ENCODE assay signal across 11 cellular contexts in the genomic region with DNA sequence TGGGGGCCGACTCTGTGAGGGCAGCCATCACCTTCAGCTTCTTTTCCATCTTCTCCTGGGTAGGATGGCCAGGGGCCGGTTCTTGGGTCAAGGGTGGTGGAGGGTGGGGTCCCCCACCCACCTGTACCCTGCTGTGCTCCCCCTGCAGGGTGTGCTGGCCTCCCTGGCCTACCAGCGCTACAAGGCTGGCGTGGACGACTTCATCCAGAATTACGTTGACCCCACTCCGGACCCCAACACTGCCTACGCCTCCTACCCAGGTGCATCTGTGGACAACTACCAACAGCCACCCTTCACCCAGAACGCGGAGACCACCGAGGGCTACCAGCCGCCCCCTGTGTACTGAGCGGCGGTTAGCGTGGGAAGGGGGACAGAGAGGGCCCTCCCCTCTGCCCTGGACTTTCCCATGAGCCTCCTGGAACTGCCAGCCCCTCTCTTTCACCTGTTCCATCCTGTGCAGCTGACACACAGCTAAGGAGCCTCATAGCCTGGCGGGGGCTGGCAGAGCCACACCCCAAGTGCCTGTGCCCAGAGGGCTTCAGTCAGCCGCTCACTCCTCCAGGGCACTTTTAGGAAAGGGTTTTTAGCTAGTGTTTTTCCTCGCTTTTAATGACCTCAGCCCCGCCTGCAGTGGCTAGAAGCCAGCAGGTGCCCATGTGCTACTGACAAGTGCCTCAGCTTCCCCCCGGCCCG. TPM values are rescaled to one million over a fixed set of nuclear protein-coding genes. Genes with fewer than 3 reads are reported as not detected.
DNase-seq lines count a peak whose midpoint lies in the region; ATAC-seq and TF ChIP-seq lines count a peak whose summit lies in the region.
"Not testable (repeated sequence)": the region's sequence is repeated elsewhere in the genome, so short reads cannot be mapped to it uniquely, and the experiment has no call there.
"Had no signal": no experiment of that assay in that cellular context is flagged by ENCODE, and none has a peak within 500 bp of the region (broad histone marks: within the 10 kb centered on the region; RNA-seq: fewer than 3 reads in every experiment).

No MANE protein-coding gene starts in this region.

- TF ChIP-seq POLR2A in breast epithelium (IDR thresholded peaks at IDR 0.05): not testable (repeated sequence)

- not testable (repeated sequence) for DNase-seq in CD4-positive, CD25-positive, alpha-beta regulatory T cell; HL-60 (ENCODE audit: low read depth in 1 of 2, low spot score in 1 of 2); activated CD4-positive, alpha-beta memory T cell treated with anti-CD3 and anti-CD28 coated beads, Interleukin-2, amount 10 ng/mL, durations not matched to agents 7 days and 5 days; breast epithelium (ENCODE audit: low spot score in 2 of 2); hepatocyte (ENCODE audit: low spot score)

- not testable (repeated sequence) for H3K9me2 ChIP-seq in hepatocyte (replicated peaks; ENCODE audit: insufficient read depth)

- not testable (repeated sequence) for H3K9me3 Mint-ChIP-seq in CD4-positive, CD25-positive, alpha-beta regulatory T cell; activated CD4-positive, alpha-beta memory T cell treated with anti-CD3 and anti-CD28 coated beads, Interleukin-2, amount 10 ng/mL, durations not matched to agents 7 days and 5 days

- H3K4me3 ChIP-seq in CD4-positive, CD25-positive, alpha-beta regulatory T cell (ENCODE audit: low read depth, low read length); HL-60 (replicated peaks; ENCODE audit: insufficient read depth, low read length); breast epithelium; hepatocyte: not testable (repeated sequence)
- peak overlapping the region; percentile 99 for H3K4me3 ChIP-seq in OCI-LY3 (ENCODE audit: low read length)
- peak overlapping the region; percentile 19 to 39 for H3K4me3 ChIP-seq in neutrophil (ENCODE audit: low read depth in 1 of 2, low read length in 1 of 2)

- H3K4me2 ChIP-seq in OCI-LY3 (ENCODE audit: low read length) (peak overlapping the region; percentile 99), hepatocyte (peak overlapping the region; percentile 16)

- ATAC-seq in CD4-positive, CD25-positive, alpha-beta regulatory T cell (ENCODE audit: low read depth in 2 of 2): not testable (repeated sequence)

- 89% methylated on average over 20 of the region's 21 CpGs for WGBS in hepatocyte (ENCODE audit: low lambda C conversion rate, missing lambda C conversion rate)

- peaks cover 55% of the 10 kb centered on the region for H3K79me2 ChIP-seq in OCI-LY3 (ENCODE audit: low read length)
- H3K79me2 ChIP-seq in hepatocyte: peaks cover 16% of the 10 kb centered on the region

- not testable (repeated sequence) for H3K27me3 Mint-ChIP-seq in CD4-positive, CD25-positive, alpha-beta regulatory T cell; activated CD4-positive, alpha-beta memory T cell treated with anti-CD3 and anti-CD28 coated beads, Interleukin-2, amount 10 ng/mL, durations not matched to agents 7 days and 5 days

- peak overlapping the region; percentile 65 for H3K9ac ChIP-seq in OCI-LY3 (ENCODE audit: low read length)

- peaks cover 22% of the 10 kb centered on the region; the same call in 1 of the 2 replicates for H4K20me1 ChIP-seq in OCI-LY3 (ENCODE audit: insufficient read depth, low read length)
- not testable (repeated sequence) for H4K20me1 ChIP-seq in hepatocyte (ENCODE audit: insufficient read depth, poor library complexity, severe bottlenecking)

- peak overlapping the region in 1 of 3 donors; percentile 29 for H3K27ac Mint-ChIP-seq in CD4-positive, CD25-positive, alpha-beta regulatory T cell
- peak overlapping the region; percentile 90 for H3K27ac Mint-ChIP-seq in activated CD4-positive, alpha-beta memory T cell treated with anti-CD3 and anti-CD28 coated beads, Interleukin-2, amount 10 ng/mL, durations not matched to agents 7 days and 5 days

- H3K36me3 ChIP-seq in CD4-positive, CD25-positive, alpha-beta regulatory T cell (ENCODE audit: control insufficient read depth, insufficient read depth, low read length); breast epithelium; hepatocyte (replicated peaks; ENCODE audit: insufficient read depth, low read depth): not testable (repeated sequence)
- H3K36me3 ChIP-seq in OCI-LY3 (replicated peaks; ENCODE audit: low read depth, low read length): peaks cover 56% of the 10 kb centered on the region
- peaks cover 20% of the 10 kb centered on the region for H3K36me3 ChIP-seq in neutrophil

- intact Hi-C loops in breast epithelium (cut with DNase I; ENCODE audit: low total_unique reads): loop anchor here (10.0 kb wide), 1 partner anchor 57 kb away; no protein-coding TSS in a partner anchor

- not testable (repeated sequence) for H3K27ac ChIP-seq in CD4-positive, CD25-positive, alpha-beta regulatory T cell (ENCODE audit: insufficient read depth, low read length, poor library complexity, severe bottlenecking)
- H3K27ac ChIP-seq in HL-60 (replicated peaks) (peak overlapping the region; percentile 32), OCI-LY3 (ENCODE audit: low read length) (peak overlapping the region; percentile 96), breast epithelium (peak overlapping the region; percentile 88 to 91), hepatocyte (peak overlapping the region; percentile 66), neutrophil (peak overlapping the region; percentile 91), temporal lobe (ENCODE audit: low read depth, low read length) (peak overlapping the region; percentile 92)

- H3K27me3 ChIP-seq in CD4-positive, CD25-positive, alpha-beta regulatory T cell (ENCODE audit: control insufficient read depth, insufficient read depth, low read length); HL-60 (ENCODE audit: insufficient read depth, poor library complexity, severe bottlenecking); OCI-LY3 (ENCODE audit: low read depth, low read length); breast epithelium; hepatocyte; neutrophil: not testable (repeated sequence)

- TF ChIP-seq CTCF in HL-60 (IDR thresholded peaks at IDR 0.05; ENCODE audit: insufficient read depth, low read length); OCI-LY3 (IDR thresholded peaks at IDR 0.05; ENCODE audit: low read depth, low read length); breast epithelium (IDR thresholded peaks at IDR 0.05); hepatocyte (IDR thresholded peaks at IDR 0.05; ENCODE audit: poor library complexity); neutrophil (IDR thresholded peaks at IDR 0.05): not testable (repeated sequence)

- POLR2A ChIA-PET in activated CD4-positive, alpha-beta memory T cell treated with anti-CD3 and anti-CD28 coated beads, Interleukin-2, amount 10 ng/mL, durations not matched to agents 7 days and 5 days (lab: Charles Lee): interaction anchor here (1.0 to 10.2 kb wide), 3 partner anchors 13 to 37 kb away, joined by 3 to 69 read pairs (median 12); a partner anchor contains a TSS

- not testable (repeated sequence) for H2AFZ ChIP-seq in OCI-LY3 (ENCODE audit: low read depth, low read length); hepatocyte

- H3K4me3 Mint-ChIP-seq in CD4-positive, CD25-positive, alpha-beta regulatory T cell: peak overlapping the region; percentile 4 to 79 (median 38)
- not testable (repeated sequence) for H3K4me3 Mint-ChIP-seq in activated CD4-positive, alpha-beta memory T cell treated with anti-CD3 and anti-CD28 coated beads, Interleukin-2, amount 10 ng/mL, durations not matched to agents 7 days and 5 days

- H3K4me1 ChIP-seq in CD4-positive, CD25-positive, alpha-beta regulatory T cell (ENCODE audit: control insufficient read depth, insufficient read depth, low read length, poor library complexity, severe bottlenecking): peaks cover 61% of the 10 kb centered on the region
- peaks cover 74% of the 10 kb centered on the region for H3K4me1 ChIP-seq in OCI-LY3 (ENCODE audit: low read length)
- H3K4me1 ChIP-seq in breast epithelium: peaks cover 5 to 21% of the 10 kb centered on the region in 2 donors
- H3K4me1 ChIP-seq in hepatocyte (ENCODE audit: insufficient read depth): peaks cover 20% of the 10 kb centered on the region
- H3K4me1 ChIP-seq in neutrophil (ENCODE audit: control insufficient read depth in 1 of 2, insufficient read depth in 1 of 2, low read depth in 1 of 2, low read length in 1 of 2): peaks cover 84 to 86% of the 10 kb centered on the region in 2 experiments

- H3K4me1 Mint-ChIP-seq in CD4-positive, CD25-positive, alpha-beta regulatory T cell: peaks cover 6 to 61% (median 29%) of the 10 kb centered on the region in 4 donors
- H3K4me1 Mint-ChIP-seq in activated CD4-positive, alpha-beta memory T cell treated with anti-CD3 and anti-CD28 coated beads, Interleukin-2, amount 10 ng/mL, durations not matched to agents 7 days and 5 days: peaks cover 68% of the 10 kb centered on the region

- CTCF ChIA-PET in activated CD4-positive, alpha-beta memory T cell treated with anti-CD3 and anti-CD28 coated beads, Interleukin-2, amount 10 ng/mL, durations not matched to agents 7 days and 5 days (lab: Charles Lee): not testable (repeated sequence)

- H3K9me3 ChIP-seq in CD4-positive, CD25-positive, alpha-beta regulatory T cell (ENCODE audit: control insufficient read depth in 2 of 2, low read length in 2 of 2); OCI-LY3 (ENCODE audit: insufficient read depth, low read length); breast epithelium; hepatocyte (ENCODE audit: low read depth); neutrophil: not testable (repeated sequence)

- H3K36me3 Mint-ChIP-seq in CD4-positive, CD25-positive, alpha-beta regulatory T cell: peaks cover 15% of the 10 kb centered on the region
- peaks cover 40% of the 10 kb centered on the region for H3K36me3 Mint-ChIP-seq in activated CD4-positive, alpha-beta memory T cell treated with anti-CD3 and anti-CD28 coated beads, Interleukin-2, amount 10 ng/mL, durations not matched to agents 7 days and 5 days (ENCODE audit: low read depth)

RNA-seq across cellular contexts. Expression of a gene that starts 3.4 kb away (rescaled TPM):
- total RNA-seq in CD4-positive, CD25-positive, alpha-beta regulatory T cell: 58.5 TPM
- polyA plus RNA-seq in CD4-positive, CD25-positive, alpha-beta regulatory T cell: 100 to 1,000 TPM; 156 to 180 (median 170) TPM
- 10 to 100 TPM; 63.6 to 64.0 TPM for total RNA-seq in activated CD4-positive, alpha-beta memory T cell treated with anti-CD3 and anti-CD28 coated beads, Interleukin-2, amount 10 ng/mL, durations not matched to agents 7 days and 5 days
- total RNA-seq in breast epithelium: 10 to 100 TPM; 37.8 to 69.5 (median 64.2) TPM
- total RNA-seq in hepatocyte: 48.3 and 72.5 TPM in 2 replicates
- polyA plus RNA-seq in hepatocyte: 160 and 191 TPM in 2 replicates
- total RNA-seq in temporal lobe: 3.0 TPM

RNA-seq across cellular contexts. Expression of a gene that starts 15.1 kb away (rescaled TPM):
- 3.2 TPM for total RNA-seq in CD4-positive, CD25-positive, alpha-beta regulatory T cell
- polyA plus RNA-seq in CD4-positive, CD25-positive, alpha-beta regulatory T cell: 10 to 100 TPM; 12.4 to 33.8 (median 15.0) TPM
- 100 to 1,000 TPM; 109 to 117 TPM for total RNA-seq in activated CD4-positive, alpha-beta memory T cell treated with anti-CD3 and anti-CD28 coated beads, Interleukin-2, amount 10 ng/mL, durations not matched to agents 7 days and 5 days
- total RNA-seq in breast epithelium: 1 to 10 TPM; 2.6 to 5.6 (median 3.7) TPM
- total RNA-seq in hepatocyte: 8.3 and 13.8 TPM in 2 replicates
- polyA plus RNA-seq in hepatocyte: 29.9 and 31.9 TPM in 2 replicates
- total RNA-seq in temporal lobe: 1.7 TPM

RNA-seq across cellular contexts. Expression of a gene that starts 15.4 kb away (rescaled TPM):
- 3.5 TPM for total RNA-seq in CD4-positive, CD25-positive, alpha-beta regulatory T cell
- polyA plus RNA-seq in CD4-positive, CD25-positive, alpha-beta regulatory T cell: 1 to 10 TPM; 1.8 to 5.5 (median 2.6) TPM
- 10 to 100 TPM in 1 of 2 experiments, 1 to 10 TPM in 1; 9.2 to 14.0 TPM for total RNA-seq in activated CD4-positive, alpha-beta memory T cell treated with anti-CD3 and anti-CD28 coated beads, Interleukin-2, amount 10 ng/mL, durations not matched to agents 7 days and 5 days
- total RNA-seq in breast epithelium (10 to 100 TPM; 12.3 to 66.2 (median 65.2) TPM), hepatocyte (61.2 and 86.2 TPM in 2 replicates), temporal lobe (18.2 TPM)
- 26.6 and 26.7 TPM in 2 replicates for polyA plus RNA-seq in hepatocyte

RNA-seq across cellular contexts. Expression of a gene that starts 25.6 kb away (rescaled TPM):
- total RNA-seq in CD4-positive, CD25-positive, alpha-beta regulatory T cell: not detected
- not detected for polyA plus RNA-seq in CD4-positive, CD25-positive, alpha-beta regulatory T cell
- total RNA-seq in activated CD4-positive, alpha-beta memory T cell treated with anti-CD3 and anti-CD28 coated beads, Interleukin-2, amount 10 ng/mL, durations not matched to agents 7 days and 5 days: not detected
- not detected for total RNA-seq in breast epithelium
- 0.32 and 0.33 TPM in 2 replicates for total RNA-seq in hepatocyte
- 0.62 and 0.77 TPM in 2 replicates for polyA plus RNA-seq in hepatocyte
- total RNA-seq in temporal lobe: not detected
- total RNA-seq: pancreas, subcutaneous adipose tissue had no signal
- polyA plus RNA-seq: pancreas, SK-N-SH had no signal

RNA-seq across cellular contexts. Expression of a gene that starts 41.2 kb away (rescaled TPM):
- 454 TPM for total RNA-seq in CD4-positive, CD25-positive, alpha-beta regulatory T cell
- 10 to 100 TPM; 61.8 to 82.0 (median 74.8) TPM for polyA plus RNA-seq in CD4-positive, CD25-positive, alpha-beta regulatory T cell
- total RNA-seq in activated CD4-positive, alpha-beta memory T cell treated with anti-CD3 and anti-CD28 coated beads, Interleukin-2, amount 10 ng/mL, durations not matched to agents 7 days and 5 days: 100 to 1,000 TPM; 316 to 334 TPM
- 1 to 10 TPM; 4.2 to 9.9 (median 8.8) TPM for total RNA-seq in breast epithelium
- total RNA-seq in hepatocyte: 0.07 and 0.16 TPM in 2 replicates
- polyA plus RNA-seq in hepatocyte: 1.2 and 3.3 TPM in 2 replicates
- 0.49 TPM for total RNA-seq in temporal lobe
